In genomic region chr11:59574467-59574866, GRCh38 we compare ENCODE assay signal across 14 cellular contexts. TPM values are rescaled to one million over a fixed set of nuclear protein-coding genes. Genes with fewer than 3 reads are reported as not detected.
DNase-seq lines count a peak whose midpoint lies in the region; ATAC-seq and TF ChIP-seq lines count a peak whose summit lies in the region.
"Had no signal": no experiment of that assay in that cellular context is flagged by ENCODE, and none has a peak within 500 bp of the region (broad histone marks: within the 10 kb centered on the region; RNA-seq: fewer than 3 reads in every experiment).

No MANE protein-coding gene starts in this region.

- in situ Hi-C loops in GM23248 (cut with MboI), result no loop called here

- peak overlapping the region; percentile 77 for H3K27ac Mint-ChIP-seq in nephron progenitor cell
- H3K27ac Mint-ChIP-seq: activated CD4-positive, alpha-beta T cell treated with anti-CD3 and anti-CD28 coated beads, Interleukin-2, amount 10 ng/mL, durations not matched to agents 24 days and 14 days had no signal

- peaks cover 44% of the 10 kb centered on the region for H3F3A ChIP-seq in GM23248 (ENCODE audit: insufficient read depth)

- no peaks in the 10 kb centered on the region for H3K9me3 Mint-ChIP-seq in nephron progenitor cell
- H3K9me3 Mint-ChIP-seq: activated CD4-positive, alpha-beta T cell treated with anti-CD3 and anti-CD28 coated beads, Interleukin-2, amount 10 ng/mL, durations not matched to agents 24 days and 14 days had no signal

- WGBS in GM23248 (ENCODE audit: low coverage in 1 of 2, low lambda C conversion rate in 2 of 2, missing lambda C conversion rate in 2 of 2), 2 experiments, result 54 to 58% methylated on average over 2 of the region's 2 CpGs

- H3K4me1 ChIP-seq in GM23248 (ENCODE audit: insufficient read depth) (peaks cover 24% of the 10 kb centered on the region), colonic mucosa (no peaks in the 10 kb centered on the region)
- H3K4me1 ChIP-seq: BE2C, HAP-1 had no signal

- no peaks in the 10 kb centered on the region for H4K20me1 ChIP-seq in GM23248 (ENCODE audit: insufficient read depth)

- intact Hi-C loops in colonic mucosa (cut with DNase I), result no loop called here

- 0 out of 2 replicates have a peak overlapping the region, but pooled peaks have one; percentile 65 for H3K27ac ChIP-seq in GM23248
- H3K27ac ChIP-seq in colonic mucosa, result peak overlapping the region; percentile 25

- peaks cover 37% of the 10 kb centered on the region for H3K36me3 ChIP-seq in GM23248 (ENCODE audit: low read depth)
- H3K36me3 ChIP-seq in colonic mucosa, result peaks cover 13% of the 10 kb centered on the region
- H3K36me3 ChIP-seq: BE2C had no signal

- H3K4me2 ChIP-seq in GM23248 (ENCODE audit: unreplicated experiment), result no peak overlapping the region

- peaks cover 2% of the 10 kb centered on the region for H3K27me3 Mint-ChIP-seq in nephron progenitor cell (ENCODE audit: low read depth, poor library complexity)
- H3K27me3 Mint-ChIP-seq: activated CD4-positive, alpha-beta T cell treated with anti-CD3 and anti-CD28 coated beads, Interleukin-2, amount 10 ng/mL, durations not matched to agents 24 days and 14 days had no signal

- no peaks in the 10 kb centered on the region for H3K79me2 ChIP-seq in GM23248 (ENCODE audit: insufficient read depth)

- H3K4me3 Mint-ChIP-seq in nephron progenitor cell, result no peak overlapping the region
- H3K4me3 Mint-ChIP-seq: activated CD4-positive, alpha-beta T cell treated with anti-CD3 and anti-CD28 coated beads, Interleukin-2, amount 10 ng/mL, durations not matched to agents 24 days and 14 days had no signal

- DNase-seq in A172 (ENCODE audit: low spot score) (peak; percentile 42), GM23248 (peak; percentile 28), colonic mucosa (no peak), nephron progenitor cell (no peak), NOMO-1 (lab: John Stamatoyannopoulos, UW; ENCODE audit: unreplicated experiment in 2 of 2) (no peak), Ammon's horn (ENCODE audit: low spot score) (no peak)
- DNase-seq: activated CD4-positive, alpha-beta T cell treated with anti-CD3 and anti-CD28 coated beads, Interleukin-2, amount 10 ng/mL, durations not matched to agents 24 days and 14 days; BE2C; hypothalamus had no signal

- ATAC-seq in HG02588 (IDR thresholded peaks at IDR 0.05; ENCODE audit: unreplicated experiment) (no peak), esophagus mucosa (no peak)
- ATAC-seq: Panc1 had no signal

- TF ChIP-seq CTCF in colonic mucosa (IDR thresholded peaks at IDR 0.05) (no peak), nephron progenitor cell (IDR thresholded peaks at IDR 0.05) (no peak)

- peaks cover 22% of the 10 kb centered on the region for H3K4me1 Mint-ChIP-seq in nephron progenitor cell
- H3K4me1 Mint-ChIP-seq: activated CD4-positive, alpha-beta T cell treated with anti-CD3 and anti-CD28 coated beads, Interleukin-2, amount 10 ng/mL, durations not matched to agents 24 days and 14 days had no signal

- H3K9me3 ChIP-seq in GM23248 (ENCODE audit: low read depth), result no peaks in the 10 kb centered on the region
- H3K9me3 ChIP-seq in colonic mucosa, result no peaks in the 10 kb centered on the region
- H3K9me3 ChIP-seq: BE2C, HAP-1 had no signal

- no peak overlapping the region for H2AFZ ChIP-seq in GM23248

- H3K4me3 ChIP-seq in GM23248 (no peak overlapping the region), colonic mucosa (no peak overlapping the region)
- H3K4me3 ChIP-seq: HAP-1, lung had no signal

- H3K9ac ChIP-seq in GM23248, result no peak overlapping the region
- H3K9ac ChIP-seq in colonic mucosa (ENCODE audit: low read depth in 2 of 2, low read length in 2 of 2), result no peak overlapping the region

- H3K27me3 ChIP-seq in GM23248 (replicated peaks; ENCODE audit: insufficient read depth) (no peaks in the 10 kb centered on the region), colonic mucosa (no peaks in the 10 kb centered on the region)
- H3K27me3 ChIP-seq: BE2C had no signal

- H3K9me2 ChIP-seq in GM23248 (ENCODE audit: insufficient read depth), result no peaks in the 10 kb centered on the region

- peaks cover 47% of the 10 kb centered on the region for H3K36me3 Mint-ChIP-seq in nephron progenitor cell (ENCODE audit: low read depth)

RNA-seq across cellular contexts. Expression of gene OSBP, which starts 41.1 kb away (rescaled TPM):
- 16.6 and 16.7 TPM in 2 replicates for total RNA-seq in A172 (2014; rRNA removed; shearing (Covaris generic))
- 17.2 and 26.4 TPM in 2 replicates for total RNA-seq in GM23248 (2014; rRNA removed; shearing (Covaris generic))
- polyA plus RNA-seq in GM23248 (2016; fragmentation: Nextera tagmentation; extraction: Ambion mirVana), result 10.7 and 12.8 TPM in 2 replicates
- 10 to 100 TPM; 57.1 to 64.7 TPM for total RNA-seq in colonic mucosa
- 24.0 TPM for total RNA-seq in esophagus mucosa

Comparison
In these comparisons a context has a peak if more than half of its experiments do, and no peak if none do; other contexts are left out.
1. DNase-seq: peak in A172 (single experiment) and GM23248 (single experiment); none in colonic mucosa (single experiment), nephron progenitor cell (single experiment), NOMO-1 (0 of 2) and Ammon's horn (single experiment).